In genomic region chr12:53347905-53348304, GRCh38 we compare ENCODE assay signal across 9 cellular contexts. TPM values are rescaled to one million over a fixed set of nuclear protein-coding genes. Genes with fewer than 3 reads are reported as not detected.
"Had no signal": no experiment of that assay in that cellular context is flagged by ENCODE, and none has a peak within 500 bp of the region (broad histone marks: within the 10 kb centered on the region; RNA-seq: fewer than 3 reads in every experiment).

No MANE protein-coding gene starts in this region.

- H3K4me2 ChIP-seq: GM23338 had no signal

- H2AFZ ChIP-seq: GM23338 had no signal

- DNase-seq: H9, HCEC 1CT, HFFc6, KG1 had no signal

- H3K27ac ChIP-seq: HL-60 had no signal

- ATAC-seq: GM23338, HepG2 had no signal

- H3K4me3 ChIP-seq: GM23338 had no signal

RNA-seq across cellular contexts. Expression of gene SP7, which starts 11.8 kb away (rescaled TPM):
- total RNA-seq: H9, HepG2, HFFc6, HT1080 had no signal
- polyA plus RNA-seq: GM23338, HepG2, IgD-negative memory B cell had no signal
